24 cellular contexts compared by ENCODE assay signal in genomic region chrX:41386222-41386990, GRCh38. TPM values are rescaled to one million over a fixed set of nuclear protein-coding genes. Genes with fewer than 3 reads are reported as not detected.
DNase-seq lines count a peak whose midpoint lies in the region; ATAC-seq lines count a peak whose summit lies in the region.
"Had no signal": no experiment of that assay in that cellular context is flagged by ENCODE, and none has a peak within 500 bp of the region (broad histone marks: within the 10 kb centered on the region; RNA-seq: fewer than 3 reads in every experiment).

No MANE protein-coding gene starts in this region.

- H3K4me1 Mint-ChIP-seq in stimulated activated effector memory CD8-positive, alpha-beta T cell treated with anti-CD3 and anti-CD28 coated beads, Interleukin-12 subunit alpha, Interleukin-12 subunit beta, amount 100 ng/mL, for 72 hours, result peaks cover 6% of the 10 kb centered on the region

- no peak overlapping the region for H3K4me3 Mint-ChIP-seq in stimulated activated effector memory CD8-positive, alpha-beta T cell treated with anti-CD3 and anti-CD28 coated beads, Interleukin-12 subunit alpha, Interleukin-12 subunit beta, amount 100 ng/mL, for 72 hours
- H3K4me3 Mint-ChIP-seq: activated naive CD8-positive, alpha-beta T cell treated with anti-CD3 and anti-CD28 coated beads, Interleukin-2, amount 50 U/mL, for 24 hours; CD8-positive, alpha-beta T cell had no signal

- peaks cover 1 to 2% of the 10 kb centered on the region in 2 donors for H3K4me1 ChIP-seq in esophagus (ENCODE audit: control insufficient read depth in 2 of 2, insufficient read depth in 2 of 2, low read length in 1 of 2)
- H3K4me1 ChIP-seq: lower lobe of right lung had no signal

- peak; percentile 47 for ATAC-seq in stimulated activated effector memory CD8-positive, alpha-beta T cell treated with anti-CD3 and anti-CD28 coated beads, Interleukin-12 subunit alpha, Interleukin-12 subunit beta, amount 100 ng/mL, for 72 hours
- ATAC-seq in GM19467 (IDR thresholded peaks at IDR 0.05; ENCODE audit: unreplicated experiment), result no peak
- ATAC-seq: activated naive CD8-positive, alpha-beta T cell treated with anti-CD3 and anti-CD28 coated beads, Interleukin-2, amount 50 U/mL, for 24 hours; CD8-positive, alpha-beta T cell; GM12878; lower lobe of right lung had no signal

- H3K36me3 ChIP-seq in esophagus (ENCODE audit: control insufficient read depth in 2 of 2, insufficient read depth in 2 of 2, low read length in 1 of 2), result no peaks in the 10 kb centered on the region
- H3K36me3 ChIP-seq: colonic mucosa, lower lobe of right lung, neutrophil, thoracic aorta, WERI-Rb-1 had no signal

- no peaks in the 10 kb centered on the region for H3K36me3 Mint-ChIP-seq in stimulated activated effector memory CD8-positive, alpha-beta T cell treated with anti-CD3 and anti-CD28 coated beads, Interleukin-12 subunit alpha, Interleukin-12 subunit beta, amount 100 ng/mL, for 72 hours
- H3K36me3 Mint-ChIP-seq: CD8-positive, alpha-beta T cell had no signal

- H3K27ac Mint-ChIP-seq in stimulated activated effector memory CD8-positive, alpha-beta T cell treated with anti-CD3 and anti-CD28 coated beads, Interleukin-12 subunit alpha, Interleukin-12 subunit beta, amount 100 ng/mL, for 72 hours, result no peak overlapping the region
- H3K27ac Mint-ChIP-seq: activated naive CD8-positive, alpha-beta T cell treated with anti-CD3 and anti-CD28 coated beads, Interleukin-2, amount 50 U/mL, for 24 hours; CD8-positive, alpha-beta T cell had no signal

- no peaks in the 10 kb centered on the region for H3K9me3 Mint-ChIP-seq in stimulated activated effector memory CD8-positive, alpha-beta T cell treated with anti-CD3 and anti-CD28 coated beads, Interleukin-12 subunit alpha, Interleukin-12 subunit beta, amount 100 ng/mL, for 72 hours
- H3K9me3 Mint-ChIP-seq: activated naive CD8-positive, alpha-beta T cell treated with anti-CD3 and anti-CD28 coated beads, Interleukin-2, amount 50 U/mL, for 24 hours; CD8-positive, alpha-beta T cell had no signal

- H3K4me3 ChIP-seq in esophagus (ENCODE audit: low read depth in 1 of 2, low read length in 2 of 2), result no peak overlapping the region
- H3K4me3 ChIP-seq: colonic mucosa, GM12878, lower lobe of right lung, SK-N-MC, thoracic aorta had no signal

- DNase-seq in stimulated activated CD4-positive, alpha-beta T cell treated with anti-CD3 and anti-CD28 coated beads, Interleukin-15, amount 100 ng/mL, for 24 hours, result peak; percentile 29
- DNase-seq in stimulated activated CD4-positive, alpha-beta T cell treated with anti-CD3 and anti-CD28 coated beads, Interleukin-12 subunit alpha, Interleukin-12 subunit beta, amount 100 ng/mL, for 4 hours, result no peak
- DNase-seq in NCI-H226 (peak; percentile 18), COLO829 (ENCODE audit: low spot score) (no peak), NCI-H524 treated with DMSO at 0.1 percent for 48 hours (lab: John Stamatoyannopoulos, UW) (no peak)
- DNase-seq in stimulated activated effector memory CD8-positive, alpha-beta T cell treated with anti-CD3 and anti-CD28 coated beads, Interleukin-12 subunit alpha, Interleukin-12 subunit beta, amount 100 ng/mL, for 72 hours (ENCODE audit: low spot score in 2 of 2), result no peak
- DNase-seq: activated CD8-positive, alpha-beta memory T cell treated with anti-CD3 and anti-CD28 coated beads for 24 hours; activated naive CD8-positive, alpha-beta T cell treated with anti-CD3 and anti-CD28 coated beads, Interleukin-2, amount 50 U/mL, for 24 hours; CD8-positive, alpha-beta T cell; colonic mucosa; DMS53; lower lobe of right lung; NCI-H1105; NCI-H2081; NCI-H446 treated with DMSO at 0.1 percent for 48 hours; NK-92 treated with Interleukin-12 subunit alpha and Interleukin-12 subunit beta, amount 100 ng/mL, for 24 hours; T-helper 2 cell; WERI-Rb-1 had no signal

- 52 to 78% methylated on average over 8 of the region's 8 CpGs for WGBS in esophagus, 2 donors

- no peaks in the 10 kb centered on the region for H3K9me3 ChIP-seq in esophagus (ENCODE audit: control insufficient read depth in 2 of 2, insufficient read depth in 1 of 2, low read depth in 1 of 2, low read length in 1 of 2)
- H3K9me3 ChIP-seq: colonic mucosa, lower lobe of right lung, neutrophil, thoracic aorta had no signal

- no peaks in the 10 kb centered on the region for H3K27me3 ChIP-seq in esophagus (ENCODE audit: control insufficient read depth in 1 of 2, insufficient read depth in 2 of 2, low read length in 2 of 2)
- H3K27me3 ChIP-seq: colonic mucosa, neutrophil had no signal

- peak overlapping the region; percentile 81 to 82 for H3K27ac ChIP-seq in esophagus (ENCODE audit: low read depth in 2 of 2, low read length in 1 of 2)
- H3K27ac ChIP-seq: colonic mucosa, lower lobe of right lung, neutrophil, SK-N-MC, thoracic aorta, WERI-Rb-1 had no signal

RNA-seq across cellular contexts. Expression of gene DDX3X, which starts 52.4 kb away (rescaled TPM):
- polyA plus RNA-seq in esophagus, result 100 to 1,000 TPM in 1 of 2 donors, 10 to 100 TPM in 1; 63.5 to 111 TPM

Comparison
In these comparisons a context has a peak if more than half of its experiments do, and no peak if none do; other contexts are left out.
1. DNase-seq: peak in stimulated activated CD4-positive, alpha-beta T cell treated with anti-CD3 and anti-CD28 coated beads, Interleukin-15, amount 100 ng/mL, for 24 hours (single experiment) and NCI-H226 (single experiment); none in stimulated activated CD4-positive, alpha-beta T cell treated with anti-CD3 and anti-CD28 coated beads, Interleukin-12 subunit alpha, Interleukin-12 subunit beta, amount 100 ng/mL, for 4 hours (single experiment), stimulated activated effector memory CD8-positive, alpha-beta T cell treated with anti-CD3 and anti-CD28 coated beads, Interleukin-12 subunit alpha, Interleukin-12 subunit beta, amount 100 ng/mL, for 72 hours (0 of 2), COLO829 (single experiment) and NCI-H524 treated with DMSO at 0.1 percent for 48 hours (single experiment).